ENCODE assay signal across 20 cellular contexts in genomic region chr2:42073739-42074138, GRCh38. TPM values are rescaled to one million over a fixed set of nuclear protein-coding genes. Genes with fewer than 3 reads are reported as not detected.
"Had no signal": no experiment of that assay in that cellular context is flagged by ENCODE, and none has a peak within 500 bp of the region (broad histone marks: within the 10 kb centered on the region; RNA-seq: fewer than 3 reads in every experiment).

No MANE protein-coding gene starts in this region.

- H3K9me3 Mint-ChIP-seq: activated CD4-positive, alpha-beta memory T cell treated with anti-CD3 and anti-CD28 coated beads for 36 hours; activated T-cell treated with anti-CD3 and anti-CD28 coated beads, Interleukin-2, amount 50 U/mL, for 4 hours; endodermal cell had no signal

- H3K27ac ChIP-seq: dorsolateral prefrontal cortex, foreskin keratinocyte, VCaP had no signal

- ATAC-seq: activated CD8-positive, alpha-beta memory T cell treated with anti-CD3 and anti-CD28 coated beads, Interleukin-2, amount 10 ng/mL, durations not matched to agents 7 days and 5 days; activated T-cell treated with anti-CD3 and anti-CD28 coated beads, Interleukin-2, amount 50 U/mL, for 4 hours; foreskin keratinocyte; naive thymus-derived CD4-positive, alpha-beta T cell had no signal

- H3K4me3 Mint-ChIP-seq: activated CD4-positive, alpha-beta memory T cell treated with anti-CD3 and anti-CD28 coated beads for 36 hours; activated CD8-positive, alpha-beta memory T cell treated with anti-CD3 and anti-CD28 coated beads, Interleukin-2, amount 10 ng/mL, durations not matched to agents 7 days and 5 days; activated T-cell treated with anti-CD3 and anti-CD28 coated beads, Interleukin-2, amount 50 U/mL, for 4 hours; endodermal cell; naive thymus-derived CD4-positive, alpha-beta T cell had no signal

- H3K4me3 ChIP-seq: dorsolateral prefrontal cortex, lung had no signal

- H3K36me3 Mint-ChIP-seq: activated CD4-positive, alpha-beta memory T cell treated with anti-CD3 and anti-CD28 coated beads for 36 hours; activated CD8-positive, alpha-beta memory T cell treated with anti-CD3 and anti-CD28 coated beads, Interleukin-2, amount 10 ng/mL, durations not matched to agents 7 days and 5 days; naive thymus-derived CD4-positive, alpha-beta T cell had no signal

- H3K27ac Mint-ChIP-seq: activated CD4-positive, alpha-beta memory T cell treated with anti-CD3 and anti-CD28 coated beads for 36 hours; activated CD8-positive, alpha-beta memory T cell treated with anti-CD3 and anti-CD28 coated beads, Interleukin-2, amount 10 ng/mL, durations not matched to agents 7 days and 5 days; endodermal cell; naive thymus-derived CD4-positive, alpha-beta T cell had no signal

- DNase-seq: activated CD4-positive, alpha-beta memory T cell treated with anti-CD3 and anti-CD28 coated beads for 36 hours; activated CD4-positive, alpha-beta T cell treated with anti-CD3 and anti-CD28 coated beads for 1 hour; activated CD8-positive, alpha-beta memory T cell treated with anti-CD3 and anti-CD28 coated beads, Interleukin-2, amount 10 ng/mL, durations not matched to agents 7 days and 5 days; activated effector memory CD4-positive, alpha-beta T cell treated with Interleukin-2 at 50 U/mL for 16 hours; activated naive CD4-positive, alpha-beta T cell treated with anti-CD3 and anti-CD28 coated beads, Interleukin-2, amount 50 U/mL, for 16 hours; activated T-cell treated with anti-CD3 and anti-CD28 coated beads, Interleukin-2, amount 50 U/mL, for 4 hours; dorsolateral prefrontal cortex; endodermal cell; foreskin keratinocyte; midbrain; naive thymus-derived CD4-positive, alpha-beta T cell; small intestine; stimulated activated CD4-positive, alpha-beta T cell treated with anti-CD3 and anti-CD28 coated beads, Interleukin-4, amount 100 ng/mL, for 4 hours; stimulated activated CD8-positive, alpha-beta memory T cell treated with anti-CD3 and anti-CD28 coated beads, Interleukin-4, amount 100 ng/mL, for 48 hours; stimulated activated naive CD4-positive, alpha-beta T cell treated with Interleukin-2 at 50 U/mL for 16 hours; substantia nigra; trophoblast cell had no signal

- H3K4me1 ChIP-seq: foreskin keratinocyte had no signal

- H3K4me1 Mint-ChIP-seq: activated CD8-positive, alpha-beta memory T cell treated with anti-CD3 and anti-CD28 coated beads, Interleukin-2, amount 10 ng/mL, durations not matched to agents 7 days and 5 days had no signal

- H3K27me3 ChIP-seq: dorsolateral prefrontal cortex had no signal

RNA-seq across cellular contexts. Expression of gene PKDCC, which starts 25.9 kb away (rescaled TPM):
- total RNA-seq: activated CD4-positive, alpha-beta memory T cell treated with anti-CD3 and anti-CD28 coated beads for 36 hours; activated CD8-positive, alpha-beta memory T cell treated with anti-CD3 and anti-CD28 coated beads, Interleukin-2, amount 10 ng/mL, durations not matched to agents 7 days and 5 days; foreskin keratinocyte; naive thymus-derived CD4-positive, alpha-beta T cell; T-helper 1 cell treated with Interleukin-12 subunit alpha and Interleukin-12 subunit beta and Interleukin-4 antibody, amounts not matched to agents 30 ng/mL and 1 ng/mL, for 36 hours had no signal
- polyA plus RNA-seq: naive thymus-derived CD4-positive, alpha-beta T cell had no signal
